In the genomic region with DNA sequence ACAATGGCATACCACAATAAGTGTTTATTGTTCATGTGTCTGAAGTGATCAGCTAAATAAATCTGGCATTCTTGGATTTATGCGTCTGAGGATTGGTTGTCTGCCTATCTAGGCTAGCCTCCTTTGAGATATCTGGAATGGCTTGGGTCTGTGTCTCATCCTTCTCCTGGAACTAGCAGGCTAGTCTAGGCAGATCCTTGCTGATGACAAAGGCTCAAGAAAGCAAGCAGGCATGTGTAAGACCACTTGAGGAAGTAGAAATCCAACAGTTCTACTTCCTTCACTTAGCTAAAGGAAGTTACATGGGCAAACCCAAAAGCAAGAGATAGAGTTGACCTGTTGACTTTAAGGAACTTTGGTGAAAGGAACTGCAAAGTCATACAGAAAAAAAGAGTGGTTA, we compare ENCODE assay signal across 24 cellular contexts.
DNase-seq lines count a peak whose midpoint lies in the region; ATAC-seq and TF ChIP-seq lines count a peak whose summit lies in the region.
"Had no signal": no experiment of that assay in that cellular context is flagged by ENCODE, and none has a peak within 500 bp of the region (broad histone marks: within the 10 kb centered on the region; RNA-seq: fewer than 3 reads in every experiment).

No MANE protein-coding gene starts in this region.

- H3K4me1 ChIP-seq in mammary epithelial cell (ENCODE audit: insufficient read depth, low read length): no peaks in the 10 kb centered on the region
- H3K4me1 ChIP-seq in esophagus squamous epithelium: peaks cover 0 to 19% (median 0%) of the 10 kb centered on the region in 3 donors
- H3K4me1 ChIP-seq in upper lobe of right lung: no peaks in the 10 kb centered on the region

- POLR2A ChIA-PET in MCF 10A (lab: Yijun Ruan, JAX): no interaction called here

- 82% methylated on average over 1 of the region's 1 CpG for WGBS in mammary epithelial cell (ENCODE audit: low coverage, missing lambda C conversion rate)
- 18 to 22% methylated on average over 1 of the region's 1 CpG for WGBS in esophagus squamous epithelium, 2 donors

- H3K36me3 ChIP-seq in mammary epithelial cell (ENCODE audit: insufficient read depth, low read length) (no peaks in the 10 kb centered on the region), esophagus squamous epithelium (no peaks in the 10 kb centered on the region), upper lobe of right lung (no peaks in the 10 kb centered on the region)
- H3K36me3 ChIP-seq: MG63 had no signal

- intact Hi-C loops in mammary epithelial cell (cut with micrococcal nuclease): no loop called here
- intact Hi-C loops in MCF 10A (cut with micrococcal nuclease): no loop called here
- intact Hi-C loops in esophagus squamous epithelium (cut with DNase I): no loop called here
- intact Hi-C loops in upper lobe of right lung (cut with DNase I): no loop called here

- no peaks in the 10 kb centered on the region for H3K4me1 Mint-ChIP-seq in MCF 10A (ENCODE audit: insufficient read depth, unreplicated experiment)
- no peaks in the 10 kb centered on the region for H3K4me1 Mint-ChIP-seq in activated T-cell treated with anti-CD3 and anti-CD28 coated beads, Interleukin-2, amount 50 U/mL, for 24 hours (ENCODE audit: low read depth)
- H3K4me1 Mint-ChIP-seq: CD4-positive, alpha-beta memory T cell had no signal

- TF ChIP-seq POLR2A in esophagus squamous epithelium (IDR thresholded peaks at IDR 0.05): no peak

- H3K27ac ChIP-seq in mammary epithelial cell (ENCODE audit: insufficient read depth, low read depth, low read length): no peak overlapping the region
- peak overlapping the region; percentile 2 to 57 (median 50) for H3K27ac ChIP-seq in esophagus squamous epithelium
- no peak overlapping the region for H3K27ac ChIP-seq in upper lobe of right lung
- H3K27ac ChIP-seq: GM23248, PC-9 had no signal

- dilution Hi-C loops in mammary epithelial cell (cut with HindIII; ENCODE audit: low sequenced_read_pairs): no loop called here

- no peaks in the 10 kb centered on the region for H4K20me1 ChIP-seq in mammary epithelial cell (ENCODE audit: insufficient read depth, low read length)

- H3K27me3 Mint-ChIP-seq in MCF 10A (ENCODE audit: insufficient read depth, unreplicated experiment): no peaks in the 10 kb centered on the region
- H3K27me3 Mint-ChIP-seq in activated T-cell treated with anti-CD3 and anti-CD28 coated beads, Interleukin-2, amount 50 U/mL, for 24 hours: no peaks in the 10 kb centered on the region
- H3K27me3 Mint-ChIP-seq: CD4-positive, alpha-beta memory T cell had no signal

- ATAC-seq in upper lobe of right lung: peak; percentile 37

- H3K4me2 ChIP-seq in mammary epithelial cell (ENCODE audit: insufficient read depth, low read depth, low read length): no peak overlapping the region
- H3K4me2 ChIP-seq: PC-9 had no signal

- peaks cover 7% of the 10 kb centered on the region for H3K9me3 Mint-ChIP-seq in MCF 10A (ENCODE audit: unreplicated experiment)
- H3K9me3 Mint-ChIP-seq in activated T-cell treated with anti-CD3 and anti-CD28 coated beads, Interleukin-2, amount 50 U/mL, for 24 hours: peaks cover 2% of the 10 kb centered on the region

- H3K27me3 ChIP-seq in mammary epithelial cell (ENCODE audit: insufficient read depth, low read length): no peaks in the 10 kb centered on the region
- no peaks in the 10 kb centered on the region for H3K27me3 ChIP-seq in esophagus squamous epithelium
- no peaks in the 10 kb centered on the region for H3K27me3 ChIP-seq in upper lobe of right lung
- H3K27me3 ChIP-seq: MG63 had no signal

- CTCF ChIA-PET in mammary epithelial cell (lab: Charles Lee; ENCODE audit: low non-redundant PET) (no interaction called here), MCF 10A (lab: Yijun Ruan, JAX) (interaction anchor here (0.6 kb wide), 1 partner anchor 186 kb away, joined by 3 read pairs; no protein-coding TSS in a partner anchor)

- H2AFZ ChIP-seq in mammary epithelial cell (ENCODE audit: low read depth, low read length): peak overlapping the region; percentile 44
- H2AFZ ChIP-seq: GM23248, PC-9 had no signal

- in situ Hi-C loops in mammary epithelial cell (cut with MboI; ENCODE audit: low sequenced_read_pairs in 2 of 2): no loop called here

- BruUV-seq in mammary epithelial cell (replicated peaks; lab: Mats Ljungman, UMichigan) (no TSS peak), MCF 10A (replicated peaks; lab: Mats Ljungman, UMichigan) (no TSS peak)

- H3K9ac ChIP-seq in mammary epithelial cell (ENCODE audit: insufficient read depth, low read length): no peak overlapping the region
- H3K9ac ChIP-seq: GM23248 had no signal

- no peak overlapping the region for H3K4me3 Mint-ChIP-seq in MCF 10A (ENCODE audit: unreplicated experiment)
- H3K4me3 Mint-ChIP-seq in activated T-cell treated with anti-CD3 and anti-CD28 coated beads, Interleukin-2, amount 50 U/mL, for 24 hours: no peak overlapping the region
- H3K4me3 Mint-ChIP-seq: CD4-positive, alpha-beta memory T cell had no signal

- no peaks in the 10 kb centered on the region for H3K36me3 Mint-ChIP-seq in MCF 10A (ENCODE audit: insufficient read depth, unreplicated experiment)
- no peaks in the 10 kb centered on the region for H3K36me3 Mint-ChIP-seq in activated T-cell treated with anti-CD3 and anti-CD28 coated beads, Interleukin-2, amount 50 U/mL, for 24 hours (ENCODE audit: low read depth)
- H3K36me3 Mint-ChIP-seq: CD4-positive, alpha-beta memory T cell had no signal

- DNase-seq in mammary epithelial cell (peak; percentile 28), MCF 10A (ENCODE audit: unreplicated experiment) (no peak), SKM-1 (lab: John Stamatoyannopoulos, UW; ENCODE audit: unreplicated experiment) (peak; percentile 6), esophagus squamous epithelium (lab: John Stamatoyannopoulos, UW) (no peak), upper lobe of right lung (no peak)
- no peak for DNase-seq in stimulated activated naive CD4-positive, alpha-beta T cell treated with Interleukin-2 at 50 U/mL for 16 hours (lab: John Stamatoyannopoulos, UW)
- DNase-seq in activated T-cell treated with anti-CD3 and anti-CD28 coated beads, Interleukin-2, amount 50 U/mL, for 24 hours: no peak
- DNase-seq: AML-193; C1 segment of cervical spinal cord; CD4-positive, alpha-beta memory T cell; COR-L47; DMS53; GM23248; H7; KBM-7; MG63; NCI-H1092; NCI-H1417 treated with DMSO at 0.1 percent for 48 hours; NCI-H1694 treated with DMSO at 0.1 percent for 48 hours; NCI-H2081; NCI-H2227 treated with DMSO at 0.1 percent for 48 hours; NCI-H526 treated with DMSO at 0.1 percent for 48 hours; PC-9; SHP77 had no signal

- H3K79me2 ChIP-seq in mammary epithelial cell (ENCODE audit: insufficient read depth, low read length): no peaks in the 10 kb centered on the region

- H3K4me3 ChIP-seq in mammary epithelial cell (replicated peaks in 1 of 3; ENCODE audit: insufficient read depth in 1 of 3, low read depth in 2 of 3, low read length in 3 of 3) (no peak overlapping the region), esophagus squamous epithelium (no peak overlapping the region), upper lobe of right lung (no peak overlapping the region)
- H3K4me3 ChIP-seq: GM23248, MG63, PC-9 had no signal

- H3K9me3 ChIP-seq in mammary epithelial cell (replicated peaks; ENCODE audit: insufficient read depth, low read length): no peaks in the 10 kb centered on the region
- no peaks in the 10 kb centered on the region for H3K9me3 ChIP-seq in esophagus squamous epithelium
- no peaks in the 10 kb centered on the region for H3K9me3 ChIP-seq in upper lobe of right lung
- H3K9me3 ChIP-seq: MG63 had no signal

- no peak overlapping the region for H3K27ac Mint-ChIP-seq in MCF 10A (ENCODE audit: low read depth, unreplicated experiment)
- H3K27ac Mint-ChIP-seq in activated T-cell treated with anti-CD3 and anti-CD28 coated beads, Interleukin-2, amount 50 U/mL, for 24 hours: no peak overlapping the region
- H3K27ac Mint-ChIP-seq: CD4-positive, alpha-beta memory T cell had no signal

- TF ChIP-seq CTCF in mammary epithelial cell (conservative IDR thresholded peaks at IDR 0.05 in 1 of 2, IDR thresholded peaks at IDR 0.05 in 1 of 2; ENCODE audit: extremely low read depth in 1 of 2, insufficient read depth in 1 of 2, low read depth in 1 of 2, low read length in 2 of 2) (no peak), MCF 10A (IDR thresholded peaks at IDR 0.05; ENCODE audit: unreplicated experiment) (no peak), esophagus squamous epithelium (IDR thresholded peaks at IDR 0.05) (no peak), upper lobe of right lung (IDR thresholded peaks at IDR 0.05) (no peak)

Comparison
In these comparisons a context has a peak if more than half of its experiments do, and no peak if none do; other contexts are left out.
1. DNase-seq: peak in mammary epithelial cell (single experiment) and SKM-1 (single experiment); none in MCF 10A (single experiment), esophagus squamous epithelium (single experiment), upper lobe of right lung (single experiment), stimulated activated naive CD4-positive, alpha-beta T cell treated with Interleukin-2 at 50 U/mL for 16 hours (single experiment) and activated T-cell treated with anti-CD3 and anti-CD28 coated beads, Interleukin-2, amount 50 U/mL, for 24 hours (single experiment).
2. H3K27ac ChIP-seq: peak in esophagus squamous epithelium (4 of 4); none in mammary epithelial cell (single experiment) and upper lobe of right lung (single experiment).